Comparison of ENCODE assay signal across 11 cellular contexts in genomic region chr2:37827911-37828411, GRCh38.
DNase-seq lines count a peak whose midpoint lies in the region.
"Had no signal": no experiment of that assay in that cellular context is flagged by ENCODE, and none has a peak within 500 bp of the region (broad histone marks: within the 10 kb centered on the region; RNA-seq: fewer than 3 reads in every experiment).

No MANE protein-coding gene starts in this region.

- DNase-seq in H4 (ENCODE audit: low spot score): peak; percentile 26
- DNase-seq in NCI-H460 (ENCODE audit: extremely low read depth, low read depth): peak; percentile 21
- DNase-seq in fibroblast of peridontal ligament (ENCODE audit: extremely low read depth): peak; percentile 84
- DNase-seq in renal cortical epithelial cell (ENCODE audit: low read depth): peak; percentile 77
- no peak for DNase-seq in activated effector memory CD4-positive, alpha-beta T cell treated with Interleukin-2 at 50 U/mL for 16 hours
- DNase-seq in GF-D8 (lab: John Stamatoyannopoulos, UW): no peak
- no peak for DNase-seq in Kasumi-1 (lab: John Stamatoyannopoulos, UW)
- DNase-seq in NCI-H2107 (lab: John Stamatoyannopoulos, UW): no peak
- DNase-seq: activated CD4-positive, alpha-beta T cell treated with anti-CD3 and anti-CD28 coated beads, Interleukin-2, amount 10 ng/mL, durations not matched to agents 7 days and 5 days; NCI-H1694 treated with DMSO at 0.1 percent for 48 hours; transverse colon had no signal

Comparison
In these comparisons a context has a peak if more than half of its experiments do, and no peak if none do; other contexts are left out.
1. DNase-seq: peak in H4 (single experiment), NCI-H460 (single experiment), fibroblast of peridontal ligament (single experiment) and renal cortical epithelial cell (single experiment); none in activated effector memory CD4-positive, alpha-beta T cell treated with Interleukin-2 at 50 U/mL for 16 hours (single experiment), GF-D8 (single experiment), Kasumi-1 (0 of 2) and NCI-H2107 (single experiment).